Comparison of ENCODE assay signal across 1 cellular context in the genomic region with DNA sequence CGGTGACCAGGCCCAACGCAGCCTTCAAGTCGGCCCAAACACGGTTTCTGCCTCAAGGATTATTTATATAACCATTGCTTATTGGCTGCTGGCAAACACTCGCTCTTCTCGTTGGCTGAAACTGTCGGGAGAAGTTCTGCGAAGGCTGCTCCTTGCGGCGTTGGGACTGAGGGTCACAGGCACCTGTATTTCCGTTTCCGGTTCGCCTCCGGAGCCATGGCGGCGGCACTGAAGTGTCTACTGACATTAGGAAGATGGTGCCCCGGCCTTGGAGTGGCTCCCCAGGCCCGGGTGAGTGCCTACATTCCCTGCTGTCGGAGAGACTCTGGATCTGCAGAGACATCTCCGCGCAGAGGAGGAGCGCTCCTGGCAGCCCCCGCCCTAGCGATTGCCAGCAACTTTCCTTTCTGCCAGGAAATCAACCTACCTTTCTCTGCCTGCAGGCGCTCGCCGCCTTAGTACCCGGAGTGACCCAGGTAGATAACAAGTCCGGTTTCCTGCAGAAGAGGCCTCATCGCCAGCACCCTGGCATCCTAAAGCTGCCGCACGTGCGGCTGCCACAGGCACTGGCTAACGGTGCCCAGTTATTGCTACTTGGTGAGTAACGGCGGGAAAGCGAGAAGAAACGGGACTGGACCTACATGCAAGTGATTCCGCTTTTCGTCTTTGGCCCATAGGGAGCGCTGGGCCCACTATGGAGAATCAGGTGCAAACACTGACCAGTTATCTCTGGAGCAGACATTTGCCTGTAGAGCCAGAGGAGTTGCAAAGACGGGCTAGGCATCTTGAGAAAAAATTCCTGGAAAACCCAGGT.
TF ChIP-seq lines count a peak whose summit lies in the region.

A gene with protein sequence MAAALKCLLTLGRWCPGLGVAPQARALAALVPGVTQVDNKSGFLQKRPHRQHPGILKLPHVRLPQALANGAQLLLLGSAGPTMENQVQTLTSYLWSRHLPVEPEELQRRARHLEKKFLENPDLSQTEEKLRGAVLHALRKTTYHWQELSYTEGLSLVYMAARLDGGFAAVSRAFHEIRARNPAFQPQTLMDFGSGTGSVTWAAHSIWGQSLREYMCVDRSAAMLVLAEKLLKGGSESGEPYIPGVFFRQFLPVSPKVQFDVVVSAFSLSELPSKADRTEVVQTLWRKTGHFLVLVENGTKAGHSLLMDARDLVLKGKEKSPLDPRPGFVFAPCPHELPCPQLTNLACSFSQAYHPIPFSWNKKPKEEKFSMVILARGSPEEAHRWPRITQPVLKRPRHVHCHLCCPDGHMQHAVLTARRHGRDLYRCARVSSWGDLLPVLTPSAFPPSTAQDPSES (plus strand): TSS at position 194 of the 814 bp plus-strand sequence. CDS start 23 bp downstream, at position 217.

TF ChIP-seq in HepG2, 621 proteins besides CTCF, POLR2A, EP300 and RAD21 (continued from another document and continues in another):
- TF ChIP-seq SSRP1 (CRISPR knock-in tag; IDR thresholded peaks at IDR 0.05) (no peak), ZBTB37 (CRISPR knock-in tag; IDR thresholded peaks at IDR 0.05) (no peak), ZNF761 (CRISPR knock-in tag; conservative IDR thresholded peaks at IDR 0.05) (peak; percentile 72; the same call in 1 of the 2 replicates), HNRNPL (IDR thresholded peaks at IDR 0.05; ENCODE audit: low read depth, low read length) (peak; percentile 74; the same call in 1 of the 2 replicates), NBN (conservative IDR thresholded peaks at IDR 0.05) (no peak), MAFF (IDR thresholded peaks at IDR 0.05; ENCODE audit: low read depth, low read length) (no peak), KDM4B (CRISPR knock-in tag; IDR thresholded peaks at IDR 0.05) (peak; percentile 57; the same call in 1 of the 2 replicates), TARDBP (CRISPR knock-in tag; IDR thresholded peaks at IDR 0.05) (peak; percentile 55; the same call in 1 of the 2 replicates), U2AF2 (IDR thresholded peaks at IDR 0.05; ENCODE audit: low read depth, low read length) (no peak), ZNF24 (IDR thresholded peaks at IDR 0.05) (no peak), ZNF333 (CRISPR knock-in tag; IDR thresholded peaks at IDR 0.05; ENCODE audit: borderline replicate concordance) (no peak), ZFP62 (CRISPR knock-in tag; IDR thresholded peaks at IDR 0.05) (no peak), ZNF652 (CRISPR knock-in tag; IDR thresholded peaks at IDR 0.05; ENCODE audit: borderline replicate concordance, low read depth) (no peak), JARID2 (CRISPR knock-in tag; IDR thresholded peaks at IDR 0.05; ENCODE audit: insufficient replicate concordance) (no peak), ARNT (IDR thresholded peaks at IDR 0.05) (no peak), USF2 (IDR thresholded peaks at IDR 0.05; ENCODE audit: low read depth, low read length) (no peak), USF2 (CRISPR knock-in tag; IDR thresholded peaks at IDR 0.05; ENCODE audit: borderline replicate concordance) (no peak), ZNF678 (CRISPR knock-in tag; IDR thresholded peaks at IDR 0.05) (no peak), DBP (CRISPR knock-in tag; IDR thresholded peaks at IDR 0.05; ENCODE audit: not compliant biosample characterization) (no peak), HNF1B (CRISPR knock-in tag; IDR thresholded peaks at IDR 0.05) (peak; percentile 81), ZFAT (CRISPR knock-in tag; conservative IDR thresholded peaks at IDR 0.05) (no peak), NONO (IDR thresholded peaks at IDR 0.05) (no peak), NONO (CRISPR knock-in tag; conservative IDR thresholded peaks at IDR 0.05) (no peak), ZKSCAN5 (CRISPR knock-in tag; IDR thresholded peaks at IDR 0.05) (0 out of 2 replicates have a peak, but pooled peaks have one; percentile 57), ZFY (CRISPR knock-in tag; IDR thresholded peaks at IDR 0.05) (peak; percentile 97), MXD3 (CRISPR knock-in tag; IDR thresholded peaks at IDR 0.05) (0 out of 2 replicates have a peak, but pooled peaks have one; percentile 53), ZSCAN22 (CRISPR knock-in tag; IDR thresholded peaks at IDR 0.05) (no peak), YEATS2 (CRISPR knock-in tag; IDR thresholded peaks at IDR 0.05; ENCODE audit: borderline replicate concordance) (peak; percentile 45; the same call in 1 of the 2 replicates), MED8 (CRISPR knock-in tag; IDR thresholded peaks at IDR 0.05; ENCODE audit: insufficient replicate concordance) (peak; percentile 12), TCF7L2 (IDR thresholded peaks at IDR 0.05; ENCODE audit: low read depth, low read length) (no peak), ZNF432 (CRISPR knock-in tag; IDR thresholded peaks at IDR 0.05; ENCODE audit: borderline replicate concordance) (no peak), ZNF441 (CRISPR knock-in tag; IDR thresholded peaks at IDR 0.05; ENCODE audit: borderline replicate concordance) (peak; percentile 74), HDAC2 (CRISPR knock-in tag; IDR thresholded peaks at IDR 0.05) (no peak; the same call in 1 of the 2 replicates), ZBTB21 (CRISPR knock-in tag; IDR thresholded peaks at IDR 0.05) (peak; percentile 39; the same call in 1 of the 2 replicates), TAF15 (IDR thresholded peaks at IDR 0.05; ENCODE audit: low read depth, low read length, poor library complexity, severe bottlenecking) (peak; percentile 48), SRSF4 (IDR thresholded peaks at IDR 0.05; ENCODE audit: low read depth, low read length, poor library complexity, severe bottlenecking) (no peak), ZNF136 (CRISPR knock-in tag; IDR thresholded peaks at IDR 0.05; ENCODE audit: low read depth) (no peak), ZNF784 (CRISPR knock-in tag; IDR thresholded peaks at IDR 0.05; ENCODE audit: borderline replicate concordance) (peak; percentile 86; the same call in 1 of the 2 replicates), CEBPZ (IDR thresholded peaks at IDR 0.05; ENCODE audit: low read length) (no peak), ZNF879 (CRISPR knock-in tag; IDR thresholded peaks at IDR 0.05) (0 out of 2 replicates have a peak, but pooled peaks have one; percentile 62), ZNF776 (CRISPR knock-in tag; IDR thresholded peaks at IDR 0.05) (no peak), RFX3 (CRISPR knock-in tag; IDR thresholded peaks at IDR 0.05) (no peak), SNRNP70 (IDR thresholded peaks at IDR 0.05; ENCODE audit: low read depth, low read length) (no peak), HNRNPUL1 (IDR thresholded peaks at IDR 0.05; ENCODE audit: low read depth, low read length) (no peak), ZNF292 (CRISPR knock-in tag; IDR thresholded peaks at IDR 0.05; ENCODE audit: borderline replicate concordance, low read depth) (0 out of 2 replicates have a peak, but pooled peaks have one; percentile 37), AGO2 (optimal IDR thresholded peaks at IDR 0.05; ENCODE audit: low read depth, low read length) (no peak), ZEB1 (IDR thresholded peaks at IDR 0.05; ENCODE audit: insufficient replicate concordance, low read depth) (peak; percentile 66), NFYC (CRISPR knock-in tag; IDR thresholded peaks at IDR 0.05) (peak; percentile 95), MYC (CRISPR knock-in tag; IDR thresholded peaks at IDR 0.05; ENCODE audit: borderline replicate concordance) (peak; percentile 68; the same call in 1 of the 2 replicates)
- TF ChIP-seq, protein P1, sequence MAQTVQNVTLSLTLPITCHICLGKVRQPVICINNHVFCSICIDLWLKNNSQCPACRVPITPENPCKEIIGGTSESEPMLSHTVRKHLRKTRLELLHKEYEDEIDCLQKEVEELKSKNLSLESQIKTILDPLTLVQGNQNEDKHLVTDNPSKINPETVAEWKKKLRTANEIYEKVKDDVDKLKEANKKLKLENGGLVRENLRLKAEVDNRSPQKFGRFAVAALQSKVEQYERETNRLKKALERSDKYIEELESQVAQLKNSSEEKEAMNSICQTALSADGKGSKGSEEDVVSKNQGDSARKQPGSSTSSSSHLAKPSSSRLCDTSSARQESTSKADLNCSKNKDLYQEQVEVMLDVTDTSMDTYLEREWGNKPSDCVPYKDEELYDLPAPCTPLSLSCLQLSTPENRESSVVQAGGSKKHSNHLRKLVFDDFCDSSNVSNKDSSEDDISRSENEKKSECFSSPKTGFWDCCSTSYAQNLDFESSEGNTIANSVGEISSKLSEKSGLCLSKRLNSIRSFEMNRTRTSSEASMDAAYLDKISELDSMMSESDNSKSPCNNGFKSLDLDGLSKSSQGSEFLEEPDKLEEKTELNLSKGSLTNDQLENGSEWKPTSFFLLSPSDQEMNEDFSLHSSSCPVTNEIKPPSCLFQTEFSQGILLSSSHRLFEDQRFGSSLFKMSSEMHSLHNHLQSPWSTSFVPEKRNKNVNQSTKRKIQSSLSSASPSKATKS (CRISPR knock-in tag; IDR thresholded peaks at IDR 0.05) = no peak
